Comparison of ENCODE assay signal across 10 cellular contexts in the genomic region with DNA sequence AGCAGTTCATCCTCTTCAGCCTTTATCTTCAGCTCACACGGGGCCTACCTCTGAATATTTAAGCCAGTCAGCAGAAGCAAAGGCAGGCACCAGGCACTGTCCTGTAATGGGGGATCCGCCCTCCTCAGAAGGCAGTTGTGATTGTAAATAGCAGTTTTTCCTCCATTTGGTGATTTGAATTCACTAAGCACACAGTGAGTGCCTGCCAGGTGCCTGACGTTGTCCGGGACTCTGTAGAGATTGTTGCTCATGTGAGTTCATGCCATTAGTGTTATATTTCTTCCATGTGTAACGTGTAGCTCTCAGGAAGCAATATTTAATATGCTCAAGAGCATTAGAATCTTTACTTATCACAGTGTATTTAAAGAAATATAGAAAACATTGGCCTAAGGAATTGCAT.
"Had no signal": no experiment of that assay in that cellular context is flagged by ENCODE, and none has a peak within 500 bp of the region (broad histone marks: within the 10 kb centered on the region; RNA-seq: fewer than 3 reads in every experiment).

No MANE protein-coding gene starts in this region.

- H3K4me3 Mint-ChIP-seq: activated CD4-positive, alpha-beta T cell treated with anti-CD3 and anti-CD28 coated beads, Interleukin-2, amount 10 ng/mL, durations not matched to agents 24 days and 14 days; activated naive CD4-positive, alpha-beta T cell treated with anti-CD3 and anti-CD28 coated beads, Interleukin-2, amount 50 U/mL, for 24 hours; dendritic cell treated with granulocyte-macrophage colony-stimulating factor and Interleukin-4, amounts not matched to agents 40 ng/mL and 50 ng/mL, for 4 days; effector memory CD8-positive, alpha-beta T cell; naive thymus-derived CD8-positive, alpha-beta T cell; stimulated activated effector memory CD8-positive, alpha-beta T cell treated with anti-CD3 and anti-CD28 coated beads, Interleukin-12 subunit alpha, Interleukin-12 subunit beta, amount 100 ng/mL, for 72 hours had no signal

- H3K36me3 Mint-ChIP-seq: stimulated activated effector memory CD8-positive, alpha-beta T cell treated with anti-CD3 and anti-CD28 coated beads, Interleukin-12 subunit alpha, Interleukin-12 subunit beta, amount 100 ng/mL, for 72 hours had no signal

- H3K9me3 Mint-ChIP-seq: activated CD4-positive, alpha-beta T cell treated with anti-CD3 and anti-CD28 coated beads, Interleukin-2, amount 10 ng/mL, durations not matched to agents 24 days and 14 days; activated naive CD4-positive, alpha-beta T cell treated with anti-CD3 and anti-CD28 coated beads, Interleukin-2, amount 50 U/mL, for 24 hours; dendritic cell treated with granulocyte-macrophage colony-stimulating factor and Interleukin-4, amounts not matched to agents 40 ng/mL and 50 ng/mL, for 4 days; effector memory CD8-positive, alpha-beta T cell; naive thymus-derived CD8-positive, alpha-beta T cell; stimulated activated effector memory CD8-positive, alpha-beta T cell treated with anti-CD3 and anti-CD28 coated beads, Interleukin-12 subunit alpha, Interleukin-12 subunit beta, amount 100 ng/mL, for 72 hours had no signal

- H3K4me1 Mint-ChIP-seq: activated naive CD4-positive, alpha-beta T cell treated with anti-CD3 and anti-CD28 coated beads, Interleukin-2, amount 50 U/mL, for 24 hours had no signal

- H3K27me3 Mint-ChIP-seq: activated CD4-positive, alpha-beta T cell treated with anti-CD3 and anti-CD28 coated beads, Interleukin-2, amount 10 ng/mL, durations not matched to agents 24 days and 14 days; activated naive CD4-positive, alpha-beta T cell treated with anti-CD3 and anti-CD28 coated beads, Interleukin-2, amount 50 U/mL, for 24 hours; dendritic cell treated with granulocyte-macrophage colony-stimulating factor and Interleukin-4, amounts not matched to agents 40 ng/mL and 50 ng/mL, for 4 days; effector memory CD8-positive, alpha-beta T cell; naive thymus-derived CD8-positive, alpha-beta T cell had no signal

- DNase-seq: activated CD4-positive, alpha-beta T cell treated with anti-CD3 and anti-CD28 coated beads, Interleukin-2, amount 10 ng/mL, durations not matched to agents 24 days and 14 days; activated effector memory CD4-positive, alpha-beta T cell treated with Interleukin-2 at 50 U/mL for 16 hours; effector memory CD8-positive, alpha-beta T cell; hypothalamus; kidney glomerular epithelial cell; naive thymus-derived CD8-positive, alpha-beta T cell; WERI-Rb-1 had no signal

- ATAC-seq: effector memory CD8-positive, alpha-beta T cell; naive thymus-derived CD8-positive, alpha-beta T cell; stimulated activated effector memory CD8-positive, alpha-beta T cell treated with anti-CD3 and anti-CD28 coated beads, Interleukin-12 subunit alpha, Interleukin-12 subunit beta, amount 100 ng/mL, for 72 hours had no signal

- H3K27ac Mint-ChIP-seq: activated naive CD4-positive, alpha-beta T cell treated with anti-CD3 and anti-CD28 coated beads, Interleukin-2, amount 50 U/mL, for 24 hours; dendritic cell treated with granulocyte-macrophage colony-stimulating factor and Interleukin-4, amounts not matched to agents 40 ng/mL and 50 ng/mL, for 4 days; effector memory CD8-positive, alpha-beta T cell; naive thymus-derived CD8-positive, alpha-beta T cell; stimulated activated effector memory CD8-positive, alpha-beta T cell treated with anti-CD3 and anti-CD28 coated beads, Interleukin-12 subunit alpha, Interleukin-12 subunit beta, amount 100 ng/mL, for 72 hours had no signal
